16 cellular contexts compared by ENCODE assay signal in the genomic region with DNA sequence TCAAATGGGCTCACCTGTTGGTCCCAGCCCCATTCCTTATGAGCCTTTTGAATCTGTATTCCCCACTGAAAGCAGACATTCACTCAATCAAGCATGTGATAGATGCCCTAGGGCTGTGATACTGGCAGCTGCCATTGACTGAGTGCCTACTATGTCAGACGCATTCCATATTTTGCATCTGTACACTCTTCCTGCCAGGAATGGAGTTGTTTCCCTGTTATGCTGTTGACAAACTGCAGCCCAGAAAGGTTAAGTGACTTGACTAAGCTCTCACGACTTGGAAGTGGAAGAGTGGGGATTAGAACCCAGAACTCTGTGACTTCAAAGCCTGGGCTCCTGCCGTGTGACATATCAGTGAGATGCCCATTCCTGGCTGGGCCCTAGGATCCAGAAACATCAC.
DNase-seq lines count a peak whose midpoint lies in the region; ATAC-seq and TF ChIP-seq lines count a peak whose summit lies in the region.
"Had no signal": no experiment of that assay in that cellular context is flagged by ENCODE, and none has a peak within 500 bp of the region (broad histone marks: within the 10 kb centered on the region; RNA-seq: fewer than 3 reads in every experiment).

No MANE protein-coding gene starts in this region.

- no peaks in the 10 kb centered on the region for H3K9me3 Mint-ChIP-seq in brain
- H3K9me3 Mint-ChIP-seq: CD14-positive monocyte; CD4-positive, alpha-beta memory T cell; H9 had no signal

- no peaks in the 10 kb centered on the region for H3K27me3 ChIP-seq in neural cell (ENCODE audit: insufficient read depth, low read depth, low read length)

- peaks cover 10% of the 10 kb centered on the region for H3K27me3 Mint-ChIP-seq in brain
- H3K27me3 Mint-ChIP-seq: CD4-positive, alpha-beta memory T cell had no signal

- POLR2A ChIA-PET in HEK293 (lab: Yijun Ruan, JAX) = no interaction called here

- CTCF ChIA-PET in HEK293 (lab: Yijun Ruan, JAX) = interaction anchor here (0.7 kb wide), 1 partner anchor 918 kb away, joined by 3 read pairs; no protein-coding TSS in a partner anchor

- H3K9me2 ChIP-seq in neural cell (ENCODE audit: insufficient read depth, low read length) = no peaks in the 10 kb centered on the region

- DNase-seq in NCI-H1694 (lab: John Stamatoyannopoulos, UW) (peak; percentile 1), NCI-H1694 treated with DMSO at 0.1 percent for 48 hours (lab: John Stamatoyannopoulos, UW) (no peak), NCI-H128 (lab: John Stamatoyannopoulos, UW; ENCODE audit: unreplicated experiment) (no peak), OCI-M2 (lab: John Stamatoyannopoulos, UW; ENCODE audit: unreplicated experiment) (no peak)
- DNase-seq: 8988T; CD4-positive, alpha-beta memory T cell; DMS153; DMS79; GDM1; H9 had no signal

- peak overlapping the region in 1 of 5 experiments; percentile 25 for H3K4me3 Mint-ChIP-seq in brain
- H3K4me3 Mint-ChIP-seq: CD14-positive monocyte; CD4-positive, alpha-beta memory T cell; H9 had no signal

- H3K36me3 Mint-ChIP-seq in brain = no peaks in the 10 kb centered on the region
- H3K36me3 Mint-ChIP-seq: CD4-positive, alpha-beta memory T cell had no signal

- no peak overlapping the region for H2AFZ ChIP-seq in neural cell (ENCODE audit: low read depth, low read length)

- H3K36me3 ChIP-seq in HEK293 (ENCODE audit: control insufficient read depth in 2 of 2, insufficient read depth in 1 of 2, low read length in 2 of 2) (no peaks in the 10 kb centered on the region), neural cell (ENCODE audit: insufficient read depth, low read length) (no peaks in the 10 kb centered on the region)
- H3K36me3 ChIP-seq: BLaER1 had no signal

- no peak for ATAC-seq in HG03196 (IDR thresholded peaks at IDR 0.05; ENCODE audit: unreplicated experiment)

- H3K4me1 ChIP-seq in HEK293 (ENCODE audit: control insufficient read depth, insufficient read depth, low read length) = no peaks in the 10 kb centered on the region

- H4K20me1 ChIP-seq in neural cell (ENCODE audit: insufficient read depth) = no peaks in the 10 kb centered on the region

- peak overlapping the region in 4 of 5 experiments; percentile 56 to 90 (median 66) for H3K27ac Mint-ChIP-seq in brain

- H3K27ac ChIP-seq in HEK293 (ENCODE audit: extremely low read depth, low read depth, low read length) (no peak overlapping the region), neural cell (ENCODE audit: low read length) (peak overlapping the region; percentile 74)
- H3K27ac ChIP-seq: BLaER1 had no signal

- no peaks in the 10 kb centered on the region for H3K79me2 ChIP-seq in neural cell (replicated peaks; ENCODE audit: insufficient read depth, low read length)

- no peak overlapping the region for H3K4me2 ChIP-seq in neural cell (ENCODE audit: low read length)
- H3K4me2 ChIP-seq: BLaER1 had no signal

- H3K4me3 ChIP-seq in HEK293 (ENCODE audit: low read depth, low read length) (no peak overlapping the region), neural cell (ENCODE audit: low read length) (peak overlapping the region; percentile 54)
- H3K4me3 ChIP-seq: BLaER1 had no signal

- peaks cover 49% of the 10 kb centered on the region for H3K4me1 Mint-ChIP-seq in brain

- no peak for TF ChIP-seq EP300 in neural cell (conservative IDR thresholded peaks at IDR 0.05; ENCODE audit: poor library complexity, severe bottlenecking)

- peak overlapping the region; percentile 49 for H3K9ac ChIP-seq in neural cell (ENCODE audit: low read length)
- H3K9ac ChIP-seq: BLaER1 had no signal

- no peak for TF ChIP-seq RAD21 in neural cell (conservative IDR thresholded peaks at IDR 0.05)

- H3F3A ChIP-seq in neural cell (ENCODE audit: insufficient read depth, low read length, poor library complexity, severe bottlenecking) = peaks cover 2% of the 10 kb centered on the region

- no peak for TF ChIP-seq CTCF in HEK293 (tag by site-specific recombination; IDR thresholded peaks at IDR 0.05)
- no peak for TF ChIP-seq CTCF in brain (conservative IDR thresholded peaks at IDR 0.05)
- TF ChIP-seq CTCF in neural cell (IDR thresholded peaks at IDR 0.05; ENCODE audit: poor library complexity, severe bottlenecking) = no peak

- H3K9me3 ChIP-seq in HEK293 (ENCODE audit: control insufficient read depth, insufficient read depth, low read depth, low read length) (no peaks in the 10 kb centered on the region), neural cell (ENCODE audit: low read length) (no peaks in the 10 kb centered on the region)
- H3K9me3 ChIP-seq: BLaER1 had no signal

TF ChIP-seq in HEK293, 187 proteins besides CTCF, POLR2A, EP300 and RAD21:
- TF ChIP-seq ZNF37A (tag by site-specific recombination; IDR thresholded peaks at IDR 0.05) (no peak), ZNF2 (tag by site-specific recombination; IDR thresholded peaks at IDR 0.05) (no peak), ZNF529 (tag by site-specific recombination; IDR thresholded peaks at IDR 0.05; ENCODE audit: insufficient replicate concordance) (no peak), ZNF391 (tag by site-specific recombination; IDR thresholded peaks at IDR 0.05; ENCODE audit: borderline replicate concordance, low read depth) (no peak), ZNF223 (tag by site-specific recombination; IDR thresholded peaks at IDR 0.05) (no peak), SCRT2 (tag by site-specific recombination; IDR thresholded peaks at IDR 0.05) (peak; percentile 62), GLI4 (tag by site-specific recombination; IDR thresholded peaks at IDR 0.05) (no peak), ZNF621 (tag by site-specific recombination; IDR thresholded peaks at IDR 0.05) (no peak)
TF ChIP-seq in HEK293: peak in this region for 1.

TF ChIP-seq in neural cell, 6 proteins besides CTCF, POLR2A, EP300 and RAD21:
- TF ChIP-seq, protein P1, sequence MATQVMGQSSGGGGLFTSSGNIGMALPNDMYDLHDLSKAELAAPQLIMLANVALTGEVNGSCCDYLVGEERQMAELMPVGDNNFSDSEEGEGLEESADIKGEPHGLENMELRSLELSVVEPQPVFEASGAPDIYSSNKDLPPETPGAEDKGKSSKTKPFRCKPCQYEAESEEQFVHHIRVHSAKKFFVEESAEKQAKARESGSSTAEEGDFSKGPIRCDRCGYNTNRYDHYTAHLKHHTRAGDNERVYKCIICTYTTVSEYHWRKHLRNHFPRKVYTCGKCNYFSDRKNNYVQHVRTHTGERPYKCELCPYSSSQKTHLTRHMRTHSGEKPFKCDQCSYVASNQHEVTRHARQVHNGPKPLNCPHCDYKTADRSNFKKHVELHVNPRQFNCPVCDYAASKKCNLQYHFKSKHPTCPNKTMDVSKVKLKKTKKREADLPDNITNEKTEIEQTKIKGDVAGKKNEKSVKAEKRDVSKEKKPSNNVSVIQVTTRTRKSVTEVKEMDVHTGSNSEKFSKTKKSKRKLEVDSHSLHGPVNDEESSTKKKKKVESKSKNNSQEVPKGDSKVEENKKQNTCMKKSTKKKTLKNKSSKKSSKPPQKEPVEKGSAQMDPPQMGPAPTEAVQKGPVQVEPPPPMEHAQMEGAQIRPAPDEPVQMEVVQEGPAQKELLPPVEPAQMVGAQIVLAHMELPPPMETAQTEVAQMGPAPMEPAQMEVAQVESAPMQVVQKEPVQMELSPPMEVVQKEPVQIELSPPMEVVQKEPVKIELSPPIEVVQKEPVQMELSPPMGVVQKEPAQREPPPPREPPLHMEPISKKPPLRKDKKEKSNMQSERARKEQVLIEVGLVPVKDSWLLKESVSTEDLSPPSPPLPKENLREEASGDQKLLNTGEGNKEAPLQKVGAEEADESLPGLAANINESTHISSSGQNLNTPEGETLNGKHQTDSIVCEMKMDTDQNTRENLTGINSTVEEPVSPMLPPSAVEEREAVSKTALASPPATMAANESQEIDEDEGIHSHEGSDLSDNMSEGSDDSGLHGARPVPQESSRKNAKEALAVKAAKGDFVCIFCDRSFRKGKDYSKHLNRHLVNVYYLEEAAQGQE (IDR thresholded peaks at IDR 0.05; ENCODE audit: borderline replicate concordance) = no peak
- TF ChIP-seq SMC3 (conservative IDR thresholded peaks at IDR 0.05; ENCODE audit: poor library complexity) (no peak), EZH2 (IDR thresholded peaks at IDR 0.05; ENCODE audit: borderline replicate concordance, insufficient read depth, low read length, poor library complexity, severe bottlenecking) (no peak), MXI1 (conservative IDR thresholded peaks at IDR 0.05; ENCODE audit: poor library complexity, severe bottlenecking) (no peak), TAF1 (IDR thresholded peaks at IDR 0.05; ENCODE audit: low read depth) (no peak), POLR2AphosphoS5 (IDR thresholded peaks at IDR 0.05) (no peak)
